1 cellular context compared by ENCODE assay signal in genomic region chr3:58519668-58520402, GRCh38.
TF ChIP-seq lines count a peak whose summit lies in the region.

No MANE protein-coding gene starts in this region.

TF ChIP-seq in HepG2, 621 proteins besides CTCF, POLR2A, EP300 and RAD21 (continued from another document and continues in another):
- TF ChIP-seq CREB1 (IDR thresholded peaks at IDR 0.05) (no peak), CREB1 (CRISPR knock-in tag; IDR thresholded peaks at IDR 0.05) (no peak), FOXM1 (CRISPR knock-in tag; IDR thresholded peaks at IDR 0.05) (no peak), GATAD1 (CRISPR knock-in tag; IDR thresholded peaks at IDR 0.05) (no peak), U2AF1 (optimal IDR thresholded peaks at IDR 0.05; ENCODE audit: low read depth, low read length) (no peak), ZNF317 (CRISPR knock-in tag; IDR thresholded peaks at IDR 0.05) (no peak), JARID2 (CRISPR knock-in tag; IDR thresholded peaks at IDR 0.05; ENCODE audit: insufficient replicate concordance) (no peak), ZNF430 (CRISPR knock-in tag; IDR thresholded peaks at IDR 0.05) (no peak), KDM5A (IDR thresholded peaks at IDR 0.05; ENCODE audit: borderline replicate concordance, low read length) (no peak), MEIS1 (CRISPR knock-in tag; IDR thresholded peaks at IDR 0.05; ENCODE audit: borderline replicate concordance) (no peak), NFE2 (CRISPR knock-in tag; IDR thresholded peaks at IDR 0.05) (no peak), ZSCAN20 (CRISPR knock-in tag; IDR thresholded peaks at IDR 0.05; ENCODE audit: borderline replicate concordance) (no peak), ZNF30 (CRISPR knock-in tag; IDR thresholded peaks at IDR 0.05) (no peak), ZNF10 (CRISPR knock-in tag; IDR thresholded peaks at IDR 0.05; ENCODE audit: borderline replicate concordance, low read depth) (no peak), ZNF136 (CRISPR knock-in tag; IDR thresholded peaks at IDR 0.05; ENCODE audit: low read depth) (no peak), ZNF782 (CRISPR knock-in tag; IDR thresholded peaks at IDR 0.05; ENCODE audit: borderline replicate concordance) (no peak), GABPA (IDR thresholded peaks at IDR 0.05; ENCODE audit: low read depth, low read length) (no peak), GABPA (CRISPR knock-in tag; IDR thresholded peaks at IDR 0.05; ENCODE audit: low read depth) (no peak; the same call in 1 of the 2 replicates), GPN1 (CRISPR knock-in tag; IDR thresholded peaks at IDR 0.05; ENCODE audit: borderline replicate concordance) (no peak), UBTF (CRISPR knock-in tag; IDR thresholded peaks at IDR 0.05) (peak; percentile 39; the same call in 1 of the 2 replicates), CBFB (CRISPR knock-in tag; IDR thresholded peaks at IDR 0.05) (no peak), CEBPZ (IDR thresholded peaks at IDR 0.05; ENCODE audit: low read length) (no peak), PBX2 (CRISPR knock-in tag; IDR thresholded peaks at IDR 0.05) (no peak), PHF21A (CRISPR knock-in tag; IDR thresholded peaks at IDR 0.05) (peak; percentile 75), JDP2 (CRISPR knock-in tag; IDR thresholded peaks at IDR 0.05; ENCODE audit: borderline replicate concordance) (no peak), ZNF333 (CRISPR knock-in tag; IDR thresholded peaks at IDR 0.05; ENCODE audit: borderline replicate concordance) (no peak), ZNF790 (CRISPR knock-in tag; IDR thresholded peaks at IDR 0.05; ENCODE audit: borderline replicate concordance) (no peak), FOXC1 (CRISPR knock-in tag; IDR thresholded peaks at IDR 0.05; ENCODE audit: borderline replicate concordance) (no peak), KDM4B (CRISPR knock-in tag; IDR thresholded peaks at IDR 0.05) (no peak), NFKBIZ (CRISPR knock-in tag; IDR thresholded peaks at IDR 0.05) (no peak), NFE2L1 (CRISPR knock-in tag; IDR thresholded peaks at IDR 0.05; ENCODE audit: borderline replicate concordance) (no peak), HOXD1 (CRISPR knock-in tag; IDR thresholded peaks at IDR 0.05) (no peak), ZNF205 (CRISPR knock-in tag; IDR thresholded peaks at IDR 0.05) (peak; percentile 23; the same call in 1 of the 2 replicates), HNRNPK (IDR thresholded peaks at IDR 0.05; ENCODE audit: low read depth, low read length, poor library complexity, severe bottlenecking) (no peak), ISL2 (CRISPR knock-in tag; IDR thresholded peaks at IDR 0.05) (no peak), ATF6 (CRISPR knock-in tag; conservative IDR thresholded peaks at IDR 0.05) (no peak), ZNF761 (CRISPR knock-in tag; conservative IDR thresholded peaks at IDR 0.05) (peak; percentile 19; the same call in 1 of the 2 replicates), PBX3 (CRISPR knock-in tag; IDR thresholded peaks at IDR 0.05; ENCODE audit: borderline replicate concordance) (no peak), PCBP1 (IDR thresholded peaks at IDR 0.05; ENCODE audit: borderline replicate concordance, low read depth, low read length) (no peak), ZBTB7B (CRISPR knock-in tag; IDR thresholded peaks at IDR 0.05) (no peak), PHF8 (CRISPR knock-in tag; IDR thresholded peaks at IDR 0.05) (no peak), CCDC6 (CRISPR knock-in tag; IDR thresholded peaks at IDR 0.05) (peak; percentile 77), ZNF75D (CRISPR knock-in tag; IDR thresholded peaks at IDR 0.05; ENCODE audit: borderline replicate concordance) (no peak), STAT5B (CRISPR knock-in tag; IDR thresholded peaks at IDR 0.05) (no peak), SIX4 (CRISPR knock-in tag; IDR thresholded peaks at IDR 0.05) (no peak), HNF1A (IDR thresholded peaks at IDR 0.05; ENCODE audit: low read depth) (peak; percentile 35; the same call in 1 of the 2 replicates), HNF1A (CRISPR knock-in tag; IDR thresholded peaks at IDR 0.05; ENCODE audit: borderline replicate concordance) (0 out of 2 replicates have a peak, but pooled peaks have one; percentile 27), GATA4 (IDR thresholded peaks at IDR 0.05; ENCODE audit: borderline replicate concordance, low read depth) (no peak)
- TF ChIP-seq, protein P1, sequence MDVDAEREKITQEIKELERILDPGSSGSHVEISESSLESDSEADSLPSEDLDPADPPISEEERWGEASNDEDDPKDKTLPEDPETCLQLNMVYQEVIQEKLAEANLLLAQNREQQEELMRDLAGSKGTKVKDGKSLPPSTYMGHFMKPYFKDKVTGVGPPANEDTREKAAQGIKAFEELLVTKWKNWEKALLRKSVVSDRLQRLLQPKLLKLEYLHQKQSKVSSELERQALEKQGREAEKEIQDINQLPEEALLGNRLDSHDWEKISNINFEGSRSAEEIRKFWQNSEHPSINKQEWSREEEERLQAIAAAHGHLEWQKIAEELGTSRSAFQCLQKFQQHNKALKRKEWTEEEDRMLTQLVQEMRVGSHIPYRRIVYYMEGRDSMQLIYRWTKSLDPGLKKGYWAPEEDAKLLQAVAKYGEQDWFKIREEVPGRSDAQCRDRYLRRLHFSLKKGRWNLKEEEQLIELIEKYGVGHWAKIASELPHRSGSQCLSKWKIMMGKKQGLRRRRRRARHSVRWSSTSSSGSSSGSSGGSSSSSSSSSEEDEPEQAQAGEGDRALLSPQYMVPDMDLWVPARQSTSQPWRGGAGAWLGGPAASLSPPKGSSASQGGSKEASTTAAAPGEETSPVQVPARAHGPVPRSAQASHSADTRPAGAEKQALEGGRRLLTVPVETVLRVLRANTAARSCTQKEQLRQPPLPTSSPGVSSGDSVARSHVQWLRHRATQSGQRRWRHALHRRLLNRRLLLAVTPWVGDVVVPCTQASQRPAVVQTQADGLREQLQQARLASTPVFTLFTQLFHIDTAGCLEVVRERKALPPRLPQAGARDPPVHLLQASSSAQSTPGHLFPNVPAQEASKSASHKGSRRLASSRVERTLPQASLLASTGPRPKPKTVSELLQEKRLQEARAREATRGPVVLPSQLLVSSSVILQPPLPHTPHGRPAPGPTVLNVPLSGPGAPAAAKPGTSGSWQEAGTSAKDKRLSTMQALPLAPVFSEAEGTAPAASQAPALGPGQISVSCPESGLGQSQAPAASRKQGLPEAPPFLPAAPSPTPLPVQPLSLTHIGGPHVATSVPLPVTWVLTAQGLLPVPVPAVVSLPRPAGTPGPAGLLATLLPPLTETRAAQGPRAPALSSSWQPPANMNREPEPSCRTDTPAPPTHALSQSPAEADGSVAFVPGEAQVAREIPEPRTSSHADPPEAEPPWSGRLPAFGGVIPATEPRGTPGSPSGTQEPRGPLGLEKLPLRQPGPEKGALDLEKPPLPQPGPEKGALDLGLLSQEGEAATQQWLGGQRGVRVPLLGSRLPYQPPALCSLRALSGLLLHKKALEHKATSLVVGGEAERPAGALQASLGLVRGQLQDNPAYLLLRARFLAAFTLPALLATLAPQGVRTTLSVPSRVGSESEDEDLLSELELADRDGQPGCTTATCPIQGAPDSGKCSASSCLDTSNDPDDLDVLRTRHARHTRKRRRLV (CRISPR knock-in tag; IDR thresholded peaks at IDR 0.05) = 0 out of 2 replicates have a peak, but pooled peaks have one; percentile 0
